In the genomic region with DNA sequence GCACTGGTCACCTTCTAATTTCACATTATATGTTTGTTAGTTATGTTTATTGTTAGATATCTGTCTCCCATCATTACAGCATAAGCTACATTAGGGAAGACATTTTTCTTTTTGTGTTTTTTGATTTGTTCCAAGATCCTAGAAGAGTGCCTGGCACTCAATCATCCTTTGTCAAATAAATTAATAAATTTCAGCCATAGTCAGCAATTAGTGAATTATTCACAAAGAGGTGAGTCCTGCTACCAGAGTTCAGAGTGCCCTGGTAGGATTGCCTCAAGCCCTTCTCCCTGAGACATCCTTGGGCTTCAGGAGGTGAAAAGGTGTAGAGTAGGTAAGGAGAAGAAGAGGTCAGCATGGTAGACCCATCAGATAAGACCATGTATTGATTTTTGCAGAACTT, we compare ENCODE assay signal across 18 cellular contexts.
"Had no signal": no experiment of that assay in that cellular context is flagged by ENCODE, and none has a peak within 500 bp of the region (broad histone marks: within the 10 kb centered on the region; RNA-seq: fewer than 3 reads in every experiment).

No MANE protein-coding gene starts in this region.

- DNase-seq: activated CD4-positive, alpha-beta T cell treated with anti-CD3 and anti-CD28 coated beads, Interleukin-2, amount 50 U/mL, for 4 hours; activated gamma-delta T cell; central memory CD4-positive, alpha-beta T cell; colonic mucosa; erythroblast; foreskin melanocyte; glutamatergic neuron; mesenchymal stem cell; naive thymus-derived CD8-positive, alpha-beta T cell; stimulated activated CD4-positive, alpha-beta T cell treated with anti-CD3 and anti-CD28 coated beads, Interleukin-12 subunit alpha, Interleukin-12 subunit beta, amount 100 ng/mL, for 4 hours; stimulated activated CD4-positive, alpha-beta T cell treated with anti-CD3 and anti-CD28 coated beads, Interleukin-1b, Interleukin-23, amount 100 ng/mL, for 48 hours; stimulated activated CD8-positive, alpha-beta memory T cell treated with anti-CD3 and anti-CD28 coated beads, Interleukin-4, amount 100 ng/mL, for 48 hours; stimulated activated naive CD4-positive, alpha-beta T cell had no signal

- H3K9me3 ChIP-seq: colonic mucosa, neutrophil, thyroid gland had no signal

- H3K27me3 Mint-ChIP-seq: activated naive CD4-positive, alpha-beta T cell treated with anti-CD3 and anti-CD28 coated beads, Interleukin-2, amount 50 U/mL, for 24 hours had no signal

- H3K27ac ChIP-seq: colonic mucosa, neutrophil, SK-N-MC had no signal

- ATAC-seq: naive thymus-derived CD8-positive, alpha-beta T cell had no signal

- H3K4me1 Mint-ChIP-seq: activated naive CD4-positive, alpha-beta T cell treated with anti-CD3 and anti-CD28 coated beads, Interleukin-2, amount 50 U/mL, for 24 hours had no signal

- H3K36me3 Mint-ChIP-seq: activated naive CD4-positive, alpha-beta T cell treated with anti-CD3 and anti-CD28 coated beads, Interleukin-2, amount 50 U/mL, for 24 hours; naive thymus-derived CD8-positive, alpha-beta T cell had no signal

- H3K27ac Mint-ChIP-seq: activated naive CD4-positive, alpha-beta T cell treated with anti-CD3 and anti-CD28 coated beads, Interleukin-2, amount 50 U/mL, for 24 hours; naive thymus-derived CD8-positive, alpha-beta T cell had no signal

- H3K27me3 ChIP-seq: colonic mucosa, neutrophil, thyroid gland had no signal

- H3K9me3 Mint-ChIP-seq: activated naive CD4-positive, alpha-beta T cell treated with anti-CD3 and anti-CD28 coated beads, Interleukin-2, amount 50 U/mL, for 24 hours had no signal

- H3K4me1 ChIP-seq: colonic mucosa, parathyroid adenoma had no signal

- H3K36me3 ChIP-seq: colonic mucosa, neutrophil, thyroid gland had no signal

- H3K4me3 ChIP-seq: colonic mucosa, SK-N-MC, thyroid gland had no signal

- H3K4me3 Mint-ChIP-seq: activated naive CD4-positive, alpha-beta T cell treated with anti-CD3 and anti-CD28 coated beads, Interleukin-2, amount 50 U/mL, for 24 hours; naive thymus-derived CD8-positive, alpha-beta T cell had no signal
